Comparison of ENCODE assay signal across 9 cellular contexts in the genomic region with DNA sequence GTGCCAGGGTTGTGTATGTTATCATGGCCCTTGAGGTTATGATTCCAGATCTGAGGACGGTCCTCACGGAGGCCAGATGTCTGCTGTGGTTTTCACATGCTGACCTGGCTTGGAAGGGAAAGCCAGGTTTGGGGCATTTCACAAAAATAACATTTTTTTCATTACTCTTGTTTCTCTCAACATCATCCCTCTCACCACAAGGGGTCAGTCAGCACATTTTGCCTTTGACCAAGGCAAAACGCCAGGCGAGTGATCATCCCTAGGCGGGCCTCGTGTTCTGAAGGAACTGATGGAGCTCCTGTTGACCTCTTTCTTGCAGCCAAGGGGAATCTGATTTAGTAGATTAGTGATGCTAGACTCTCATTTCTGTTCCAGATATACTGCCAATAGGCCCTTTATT.
A peak's percentile ranks its signal among the peaks of the same experiment; 100 is the strongest.
DNase-seq lines count a peak whose midpoint lies in the region; TF ChIP-seq lines count a peak whose summit lies in the region.
"Had no signal": no experiment of that assay in that cellular context is flagged by ENCODE, and none has a peak within 500 bp of the region (broad histone marks: within the 10 kb centered on the region; RNA-seq: fewer than 3 reads in every experiment).

No MANE protein-coding gene starts in this region.

- no peaks in the 10 kb centered on the region for H3K27me3 ChIP-seq in stomach
- H3K27me3 ChIP-seq: upper lobe of left lung had no signal

- DNase-seq in GDM1 (lab: John Stamatoyannopoulos, UW), result peak; percentile 31
- peak; percentile 54 to 56 for DNase-seq in Kasumi-1 (lab: John Stamatoyannopoulos, UW)
- DNase-seq in astrocyte of the hippocampus (ENCODE audit: low read depth, low spot score), result peak; percentile 66
- DNase-seq in immature natural killer cell, result peak; percentile 2 to 10 (median 4)
- peak; percentile 40 for DNase-seq in stomach
- DNase-seq in coronary artery (ENCODE audit: low spot score), result no peak
- no peak for DNase-seq in NCI-H1436 treated with DMSO at 0.1 percent for 48 hours (lab: John Stamatoyannopoulos, UW)

- no peaks in the 10 kb centered on the region for H3K9me3 Mint-ChIP-seq in immature natural killer cell

- no peak overlapping the region for H3K27ac Mint-ChIP-seq in immature natural killer cell

- H3K27me3 Mint-ChIP-seq in immature natural killer cell (ENCODE audit: low read depth in 3 of 3), result peaks cover 0 to 11% (median 6%) of the 10 kb centered on the region in 3 donors

- H3K4me1 ChIP-seq in stomach, result no peaks in the 10 kb centered on the region
- H3K4me1 ChIP-seq: upper lobe of left lung had no signal

- TF ChIP-seq EP300 in stomach (IDR thresholded peaks at IDR 0.05), result no peak

- intact Hi-C loops in stomach (cut with DNase I; ENCODE audit: low total_unique reads), result no loop called here

- no peaks in the 10 kb centered on the region for H3K36me3 ChIP-seq in stomach
- H3K36me3 ChIP-seq: upper lobe of left lung had no signal

- H3K9me3 ChIP-seq in stomach, result no peaks in the 10 kb centered on the region
- H3K9me3 ChIP-seq: upper lobe of left lung had no signal

- TF ChIP-seq CTCF in 22Rv1 (IDR thresholded peaks at IDR 0.05) (peak; percentile 41), stomach (IDR thresholded peaks at IDR 0.05) (peak in 2 of 7 experiments; percentile 16 to 19), coronary artery (IDR thresholded peaks at IDR 0.05) (no peak)

- no peak overlapping the region for H3K4me3 Mint-ChIP-seq in immature natural killer cell

- no peak overlapping the region for H3K4me3 ChIP-seq in stomach
- no peak overlapping the region for H3K4me3 ChIP-seq in coronary artery
- H3K4me3 ChIP-seq: upper lobe of left lung had no signal

- no peak for TF ChIP-seq POLR2A in stomach (IDR thresholded peaks at IDR 0.05)

- no peaks in the 10 kb centered on the region for H3K4me1 Mint-ChIP-seq in immature natural killer cell

- no peaks in the 10 kb centered on the region for H3K36me3 Mint-ChIP-seq in immature natural killer cell

- H3K27ac ChIP-seq in 22Rv1, result no peak overlapping the region
- no peak overlapping the region for H3K27ac ChIP-seq in stomach
- no peak overlapping the region for H3K27ac ChIP-seq in coronary artery
- H3K27ac ChIP-seq: upper lobe of left lung had no signal

- WGBS in stomach, 5 donors, result 38 to 62% (median 48%) methylated on average over 5 to 6 of the region's 6 CpGs

Comparison
In these comparisons a context has a peak if more than half of its experiments do, and no peak if none do; other contexts are left out.
1. DNase-seq: peak in GDM1 (single experiment), Kasumi-1 (2 of 2), astrocyte of the hippocampus (single experiment), immature natural killer cell (3 of 3) and stomach (single experiment); none in coronary artery (single experiment) and NCI-H1436 treated with DMSO at 0.1 percent for 48 hours (single experiment).